In genomic region chr3:107143206-107143605, GRCh38 we compare ENCODE assay signal across 21 cellular contexts.
A peak's percentile ranks its signal among the peaks of the same experiment; 100 is the strongest.
DNase-seq lines count a peak whose midpoint lies in the region; ATAC-seq, FAIRE-seq and TF ChIP-seq lines count a peak whose summit lies in the region.
"Had no signal": no experiment of that assay in that cellular context is flagged by ENCODE, and none has a peak within 500 bp of the region (broad histone marks: within the 10 kb centered on the region; RNA-seq: fewer than 3 reads in every experiment).

No MANE protein-coding gene starts in this region.

- no peaks in the 10 kb centered on the region for H3K36me3 Mint-ChIP-seq in activated T-helper 2 cell treated with anti-CD3 and anti-CD28 coated beads, Interferon-gamma antibody, Interleukin-2, Interleukin-4, amounts not matched to agents 10 μg/mL and 5 μg/mL and 100 μg/mL, durations not matched to agents 14 hours and 24 hours and 36 hours (ENCODE audit: low read depth)
- H3K36me3 Mint-ChIP-seq: activated CD4-positive, alpha-beta memory T cell treated with anti-CD3 and anti-CD28 coated beads for 36 hours; activated naive CD4-positive, alpha-beta T cell treated with anti-CD3 and anti-CD28 coated beads, Interleukin-2, amount 50 U/mL, for 24 hours; CD4-positive, alpha-beta memory T cell; T-cell; type B pancreatic cell had no signal

- WGBS in mesodermal cell (ENCODE audit: insufficient coverage in 2 of 2), 2 experiments = 86% methylated on average over 1 of the region's 1 CpG
- WGBS in sigmoid colon, 2 donors = 20 to 29% methylated on average over 1 of the region's 1 CpG
- WGBS in HepG2 (ENCODE audit: low lambda C conversion rate) = 8% methylated on average over 1 of the region's 1 CpG

- H3K4me1 ChIP-seq in BLaER1 (peaks cover 18% of the 10 kb centered on the region), OCI-LY1 (ENCODE audit: insufficient read depth, low read length, severe bottlenecking) (peaks cover 13% of the 10 kb centered on the region), mesodermal cell (ENCODE audit: control insufficient read depth, insufficient read depth, low read length, poor library complexity, severe bottlenecking) (peaks cover 9% of the 10 kb centered on the region), sigmoid colon (no peaks in the 10 kb centered on the region), HepG2 (ENCODE audit: insufficient read depth, low read length) (no peaks in the 10 kb centered on the region)

- H3K4me3 Mint-ChIP-seq in activated T-helper 2 cell treated with anti-CD3 and anti-CD28 coated beads, Interferon-gamma antibody, Interleukin-2, Interleukin-4, amounts not matched to agents 10 μg/mL and 5 μg/mL and 100 μg/mL, durations not matched to agents 14 hours and 24 hours and 36 hours (ENCODE audit: low read depth) = no peak overlapping the region
- H3K4me3 Mint-ChIP-seq: activated CD4-positive, alpha-beta memory T cell treated with anti-CD3 and anti-CD28 coated beads for 36 hours; activated naive CD4-positive, alpha-beta T cell treated with anti-CD3 and anti-CD28 coated beads, Interleukin-2, amount 50 U/mL, for 24 hours; activated T-cell treated with anti-CD3 and anti-CD28 coated beads, Interleukin-2, amount 50 U/mL, for 4 hours; CD4-positive, alpha-beta memory T cell; GM23338; T-cell; type B pancreatic cell had no signal

- FAIRE-seq in HepG2 (lab: Jason Lieb, UNC) = no peak

- no peak overlapping the region for H3K27ac ChIP-seq in BLaER1
- H3K27ac ChIP-seq in OCI-LY1 (ENCODE audit: low read depth, low read length, poor library complexity, severe bottlenecking) = peak overlapping the region; percentile 56
- H3K27ac ChIP-seq in mesodermal cell (ENCODE audit: low read depth, low read length, severe bottlenecking) = peak overlapping the region; percentile 45
- H3K27ac ChIP-seq in sigmoid colon = no peak overlapping the region
- no peak overlapping the region for H3K27ac ChIP-seq in HepG2 (ENCODE audit: extremely low read length, insufficient read depth, low read length)
- H3K27ac ChIP-seq: RWPE1, VCaP had no signal

- peaks cover 4% of the 10 kb centered on the region for H3K9me3 Mint-ChIP-seq in activated T-helper 2 cell treated with anti-CD3 and anti-CD28 coated beads, Interferon-gamma antibody, Interleukin-2, Interleukin-4, amounts not matched to agents 10 μg/mL and 5 μg/mL and 100 μg/mL, durations not matched to agents 14 hours and 24 hours and 36 hours
- H3K9me3 Mint-ChIP-seq: activated CD4-positive, alpha-beta memory T cell treated with anti-CD3 and anti-CD28 coated beads for 36 hours; activated T-cell treated with anti-CD3 and anti-CD28 coated beads, Interleukin-2, amount 50 U/mL, for 4 hours had no signal

- in situ Hi-C loops in HepG2 (cut with HindIII; ENCODE audit: extremely low pct_ligation_motif_present, low pct_unique_long_range_greater_than_20kb) = no loop called here

- ATAC-seq in HepG2 = no peak
- ATAC-seq: activated T-cell treated with anti-CD3 and anti-CD28 coated beads, Interleukin-2, amount 50 U/mL, for 4 hours; T-cell had no signal

- intact Hi-C loops in sigmoid colon (cut with DNase I) (no loop called here), HepG2 (cut with micrococcal nuclease; ENCODE audit: unreplicated experiment) (no loop called here)
- intact Hi-C loops in activated T-helper 2 cell treated with anti-CD3 and anti-CD28 coated beads, Interferon-gamma antibody, Interleukin-2, Interleukin-4, amounts not matched to agents 10 μg/mL and 5 μg/mL and 100 μg/mL, durations not matched to agents 14 hours and 24 hours and 36 hours (cut with micrococcal nuclease) = no loop called here

- H3K9me2 ChIP-seq in OCI-LY1 (ENCODE audit: low read depth, low read length) = no peaks in the 10 kb centered on the region

- no TSS peak for BruUV-seq in HepG2 (replicated peaks; lab: Mats Ljungman, UMichigan)

- H3K27me3 ChIP-seq in BLaER1 = no peaks in the 10 kb centered on the region
- no peaks in the 10 kb centered on the region for H3K27me3 ChIP-seq in OCI-LY1 (ENCODE audit: insufficient read depth, low read length)
- no peaks in the 10 kb centered on the region for H3K27me3 ChIP-seq in sigmoid colon
- no peaks in the 10 kb centered on the region for H3K27me3 ChIP-seq in HepG2 (ENCODE audit: control insufficient read depth in 1 of 2, insufficient read depth in 2 of 2, low read length in 2 of 2)

- no peak overlapping the region for H3K4me3 ChIP-seq in BLaER1
- no peak overlapping the region for H3K4me3 ChIP-seq in Jurkat, Clone E6-1 (ENCODE audit: low read length)
- H3K4me3 ChIP-seq in OCI-LY1 (ENCODE audit: low read depth, low read length, poor library complexity, severe bottlenecking) = no peak overlapping the region
- H3K4me3 ChIP-seq in mesodermal cell (ENCODE audit: extremely low read depth, insufficient read depth, low read length, poor library complexity, severe bottlenecking) = no peak overlapping the region
- no peak overlapping the region for H3K4me3 ChIP-seq in sigmoid colon
- no peak overlapping the region for H3K4me3 ChIP-seq in HepG2 (replicated peaks in 1 of 3; ENCODE audit: insufficient read depth in 1 of 3, low read depth in 2 of 3, low read length in 3 of 3)
- H3K4me3 ChIP-seq: GM23338 had no signal

- TF ChIP-seq POLR2A in sigmoid colon (IDR thresholded peaks at IDR 0.05) (no peak), HepG2 (IDR thresholded peaks at IDR 0.05; ENCODE audit: insufficient read depth in 1 of 2, low read depth in 2 of 2, low read length in 2 of 2) (no peak)

- no peaks in the 10 kb centered on the region for H3F3A ChIP-seq in OCI-LY1 (ENCODE audit: insufficient read depth, low read length)

- no peak overlapping the region for H3K9ac ChIP-seq in BLaER1
- no peak overlapping the region for H3K9ac ChIP-seq in OCI-LY1 (ENCODE audit: low read length)
- no peak overlapping the region for H3K9ac ChIP-seq in HepG2 (ENCODE audit: insufficient read depth, low read depth, low read length)

- TF ChIP-seq RAD21 in HepG2 (CRISPR knock-in tag; IDR thresholded peaks at IDR 0.05) = no peak

- no peaks in the 10 kb centered on the region for H3K27me3 Mint-ChIP-seq in activated T-helper 2 cell treated with anti-CD3 and anti-CD28 coated beads, Interferon-gamma antibody, Interleukin-2, Interleukin-4, amounts not matched to agents 10 μg/mL and 5 μg/mL and 100 μg/mL, durations not matched to agents 14 hours and 24 hours and 36 hours (ENCODE audit: low read depth)
- H3K27me3 Mint-ChIP-seq: type B pancreatic cell had no signal

- CTCF ChIA-PET in HepG2 (lab: Yijun Ruan, JAX; ENCODE audit: low intra/inter-chr PET ratio, low total read pairs) = no interaction called here

- no peak for TF ChIP-seq EP300 in sigmoid colon (IDR thresholded peaks at IDR 0.05)
- TF ChIP-seq EP300 in HepG2 (IDR thresholded peaks at IDR 0.05; ENCODE audit: low read depth in 2 of 2, low read length in 2 of 2) = no peak
- no peak for TF ChIP-seq EP300 in HepG2 (CRISPR knock-in tag; IDR thresholded peaks at IDR 0.05; ENCODE audit: borderline replicate concordance)

- H3K9me3 ChIP-seq in BLaER1 (peaks cover 9% of the 10 kb centered on the region), OCI-LY1 (ENCODE audit: low read length) (no peaks in the 10 kb centered on the region), mesodermal cell (ENCODE audit: control insufficient read depth, low read length) (peaks cover 7% of the 10 kb centered on the region), sigmoid colon (no peaks in the 10 kb centered on the region), HepG2 (ENCODE audit: low read length) (no peaks in the 10 kb centered on the region)

- peak; percentile 38 for DNase-seq in Jurkat, Clone E6-1 (ENCODE audit: low read depth, low spot score)
- DNase-seq in 8988T (no peak), sigmoid colon (no peak), HepG2 (ENCODE audit: low spot score) (no peak)
- no peak for DNase-seq in activated T-helper 2 cell treated with anti-CD3 and anti-CD28 coated beads, Interferon-gamma antibody, Interleukin-2, Interleukin-4, amounts not matched to agents 10 μg/mL and 5 μg/mL and 100 μg/mL, durations not matched to agents 14 hours and 24 hours and 36 hours (ENCODE audit: low spot score)
- DNase-seq: activated CD4-positive, alpha-beta memory T cell treated with anti-CD3 and anti-CD28 coated beads for 36 hours; activated T-cell treated with anti-CD3 and anti-CD28 coated beads, Interleukin-2, amount 50 U/mL, for 4 hours; CD4-positive, alpha-beta memory T cell; DMS79 treated with DMSO at 0.1 percent for 48 hours; NCI-H2107; NK-92 treated with Interleukin-12 subunit alpha and Interleukin-12 subunit beta, amount 100 ng/mL, for 24 hours; stimulated activated naive CD4-positive, alpha-beta T cell; T-cell had no signal

- H3K4me2 ChIP-seq in BLaER1 (peak overlapping the region; percentile 16; the same call in 1 of the 2 replicates), OCI-LY1 (ENCODE audit: low read length) (no peak overlapping the region; the same call in 1 of the 2 replicates), HepG2 (ENCODE audit: low read depth, low read length) (no peak overlapping the region)
- H3K4me2 ChIP-seq: GM23338 had no signal

- no peak for TF ChIP-seq CTCF in OCI-LY1 (IDR thresholded peaks at IDR 0.05; ENCODE audit: low read length)
- no peak for TF ChIP-seq CTCF in sigmoid colon (IDR thresholded peaks at IDR 0.05)
- TF ChIP-seq CTCF in HepG2 (CRISPR knock-in tag; IDR thresholded peaks at IDR 0.05) = no peak

- H4K20me1 ChIP-seq in BLaER1 = no peaks in the 10 kb centered on the region
- H4K20me1 ChIP-seq in OCI-LY1 (ENCODE audit: insufficient read depth, low read length) = no peaks in the 10 kb centered on the region
- H4K20me1 ChIP-seq in HepG2 (ENCODE audit: insufficient read depth, low read length) = no peaks in the 10 kb centered on the region

- H2AFZ ChIP-seq in OCI-LY1 (ENCODE audit: low read length) (no peak overlapping the region), HepG2 (ENCODE audit: low read length) (no peak overlapping the region)
- H2AFZ ChIP-seq: GM23338 had no signal

- H3K79me2 ChIP-seq in OCI-LY1 (ENCODE audit: insufficient read depth, low read length) (no peaks in the 10 kb centered on the region), HepG2 (ENCODE audit: insufficient read depth, low read length) (no peaks in the 10 kb centered on the region)

- no peaks in the 10 kb centered on the region for H3K4me1 Mint-ChIP-seq in activated T-helper 2 cell treated with anti-CD3 and anti-CD28 coated beads, Interferon-gamma antibody, Interleukin-2, Interleukin-4, amounts not matched to agents 10 μg/mL and 5 μg/mL and 100 μg/mL, durations not matched to agents 14 hours and 24 hours and 36 hours (ENCODE audit: low read depth)
- H3K4me1 Mint-ChIP-seq: activated naive CD4-positive, alpha-beta T cell treated with anti-CD3 and anti-CD28 coated beads, Interleukin-2, amount 50 U/mL, for 24 hours; CD4-positive, alpha-beta memory T cell; T-cell had no signal

- H3K27ac Mint-ChIP-seq in activated T-helper 2 cell treated with anti-CD3 and anti-CD28 coated beads, Interferon-gamma antibody, Interleukin-2, Interleukin-4, amounts not matched to agents 10 μg/mL and 5 μg/mL and 100 μg/mL, durations not matched to agents 14 hours and 24 hours and 36 hours = no peak overlapping the region
- H3K27ac Mint-ChIP-seq: activated CD4-positive, alpha-beta memory T cell treated with anti-CD3 and anti-CD28 coated beads for 36 hours; activated naive CD4-positive, alpha-beta T cell treated with anti-CD3 and anti-CD28 coated beads, Interleukin-2, amount 50 U/mL, for 24 hours; CD4-positive, alpha-beta memory T cell; GM23338; T-cell; type B pancreatic cell had no signal

- H3K36me3 ChIP-seq in BLaER1 = no peaks in the 10 kb centered on the region
- no peaks in the 10 kb centered on the region for H3K36me3 ChIP-seq in OCI-LY1 (ENCODE audit: insufficient read depth, low read length)
- H3K36me3 ChIP-seq in mesodermal cell (ENCODE audit: control insufficient read depth, insufficient read depth, low read length) = no peaks in the 10 kb centered on the region
- no peaks in the 10 kb centered on the region for H3K36me3 ChIP-seq in sigmoid colon
- no peaks in the 10 kb centered on the region for H3K36me3 ChIP-seq in HepG2 (replicated peaks in 1 of 2; ENCODE audit: control insufficient read depth in 1 of 2, insufficient read depth in 2 of 2, low read length in 2 of 2)

- POLR2A ChIA-PET in HepG2 (lab: Yijun Ruan, JAX) = no interaction called here

Comparison
In these comparisons a context has a peak if more than half of its experiments do, and no peak if none do; other contexts are left out.
1. H3K27ac ChIP-seq: peak in OCI-LY1 (single experiment) and mesodermal cell (single experiment); none in BLaER1 (single experiment), sigmoid colon (0 of 4) and HepG2 (single experiment).